In the genomic region with DNA sequence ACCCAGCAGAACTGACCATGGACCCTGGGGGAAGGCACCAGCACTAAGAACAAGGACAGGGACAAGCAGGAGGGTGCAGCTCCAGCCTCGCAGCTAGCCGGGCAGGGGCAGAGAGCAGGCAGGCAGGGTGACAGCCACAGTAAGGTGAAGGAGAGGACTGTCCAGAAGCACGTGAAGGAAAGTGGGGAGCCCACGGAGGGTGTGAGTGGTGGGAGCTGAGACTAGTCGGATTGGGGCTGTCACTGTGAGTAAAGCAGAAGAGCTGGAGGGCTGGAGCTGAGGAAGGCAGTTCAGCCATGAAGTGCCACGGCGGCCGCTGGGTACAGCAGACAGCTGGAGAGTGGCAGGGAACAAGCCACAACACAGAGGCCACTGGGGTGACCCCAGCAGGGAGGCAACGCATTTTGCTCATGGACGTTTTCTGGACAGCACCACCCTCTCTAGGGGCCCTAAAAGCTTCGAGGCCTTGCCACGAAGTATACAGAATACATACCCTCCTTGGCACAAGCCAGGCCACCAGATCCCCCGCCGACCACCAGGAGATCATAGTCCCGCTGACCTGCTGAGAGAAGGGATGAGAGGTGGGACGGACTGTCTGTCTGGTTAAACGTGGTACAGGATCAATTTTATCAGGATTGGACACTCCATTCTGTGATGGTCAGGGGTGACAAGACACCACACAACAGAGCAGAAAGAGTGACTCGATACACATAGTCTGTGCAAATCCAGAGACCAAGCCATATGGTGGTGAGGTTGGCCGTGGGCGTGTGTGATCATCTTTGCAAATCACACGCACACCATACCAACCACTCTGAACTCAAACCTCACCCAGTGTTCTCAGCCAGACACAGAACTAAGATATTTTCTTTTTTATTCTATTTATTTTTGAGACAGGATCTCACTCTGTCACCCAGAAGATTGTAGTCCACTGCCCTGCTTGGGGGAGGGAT, we compare ENCODE assay signal across 18 cellular contexts. TPM values are rescaled to one million over a fixed set of nuclear protein-coding genes. Genes with fewer than 3 reads are reported as not detected.
A peak's percentile ranks its signal among the peaks of the same experiment; 100 is the strongest.
DNase-seq lines count a peak whose midpoint lies in the region; FAIRE-seq and TF ChIP-seq lines count a peak whose summit lies in the region.
"Had no signal": no experiment of that assay in that cellular context is flagged by ENCODE, and none has a peak within 500 bp of the region (broad histone marks: within the 10 kb centered on the region; RNA-seq: fewer than 3 reads in every experiment).

No MANE protein-coding gene starts in this region.

- no peaks in the 10 kb centered on the region for H3K27me3 Mint-ChIP-seq in chondrocyte (ENCODE audit: low read depth)
- H3K27me3 Mint-ChIP-seq: B cell; CD4-positive, CD25-positive, alpha-beta regulatory T cell had no signal

- H3K36me3 Mint-ChIP-seq in chondrocyte (ENCODE audit: low read depth): peaks cover 6% of the 10 kb centered on the region

- POLR2A ChIA-PET in HEK293 (lab: Yijun Ruan, JAX): no interaction called here

- H3K4me1 Mint-ChIP-seq in chondrocyte (ENCODE audit: low read depth): no peaks in the 10 kb centered on the region
- H3K4me1 Mint-ChIP-seq: B cell had no signal

- H3K9me3 Mint-ChIP-seq in chondrocyte (ENCODE audit: low read depth): peaks cover 7% of the 10 kb centered on the region

- H3K4me3 Mint-ChIP-seq in chondrocyte (ENCODE audit: unreplicated experiment): no peak overlapping the region
- H3K4me3 Mint-ChIP-seq: B cell had no signal

- TF ChIP-seq CTCF in HEK293 (tag by site-specific recombination; IDR thresholded peaks at IDR 0.05): no peak
- TF ChIP-seq CTCF in chondrocyte (IDR thresholded peaks at IDR 0.05): no peak

- FAIRE-seq in GM12891 (lab: Jason Lieb, UNC): peak; percentile 59
- FAIRE-seq: RCC 7860 had no signal

- intact Hi-C loops in posterior cingulate gyrus (cut with DNase I): no loop called here

- DNase-seq in GM12891 (ENCODE audit: insufficient read length, low spot score) (no peak), chondrocyte (ENCODE audit: low spot score) (peak; percentile 63), posterior cingulate gyrus (peak in 6 of 10 donors; percentile 28 to 92 (median 74)), NCI-H2107 treated with DMSO at 0.1 percent for 48 hours (lab: John Stamatoyannopoulos, UW; ENCODE audit: unreplicated experiment) (no peak), cerebellum (ENCODE audit: low spot score) (no peak), NCI-H1092 (lab: John Stamatoyannopoulos, UW) (no peak)
- DNase-seq: CD4-positive, CD25-positive, alpha-beta regulatory T cell; DMS53; H7; MG63; NCI-H1092 treated with DMSO at 0.1 percent for 48 hours; NCI-H1694 treated with DMSO at 0.1 percent for 48 hours; NCI-H526 treated with DMSO at 0.1 percent for 48 hours; SHP77 had no signal

- H3K36me3 ChIP-seq in HEK293 (ENCODE audit: control insufficient read depth in 2 of 2, insufficient read depth in 1 of 2, low read length in 2 of 2): peaks cover 0 to 3% of the 10 kb centered on the region in 2 experiments; a peak in 1 of 3 replicates

- no peak for TF ChIP-seq POLR2A in GM12891 (IDR thresholded peaks at IDR 0.05; ENCODE audit: low read depth, low read length)

- H3K27ac ChIP-seq in HEK293 (ENCODE audit: extremely low read depth, low read depth, low read length): no peak overlapping the region
- H3K27ac ChIP-seq: KMS-11 had no signal

- CTCF ChIA-PET in HEK293 (lab: Yijun Ruan, JAX): interaction anchor here (1.0 to 1.6 kb wide), 2 partner anchors 22 to 200 kb away, joined by 5 to 6 read pairs; no protein-coding TSS in a partner anchor

- H3K9me3 ChIP-seq in HEK293 (ENCODE audit: control insufficient read depth, insufficient read depth, low read depth, low read length): no peaks in the 10 kb centered on the region

- no peak overlapping the region for H3K4me3 ChIP-seq in HEK293 (ENCODE audit: low read depth, low read length)
- H3K4me3 ChIP-seq: MG63 had no signal

- H3K4me1 ChIP-seq in HEK293 (ENCODE audit: control insufficient read depth, insufficient read depth, low read length): no peaks in the 10 kb centered on the region

- no peak overlapping the region for H3K27ac Mint-ChIP-seq in chondrocyte (ENCODE audit: unreplicated experiment)
- H3K27ac Mint-ChIP-seq: B cell had no signal

TF ChIP-seq in GM12891, 5 proteins besides CTCF, POLR2A, EP300 and RAD21:
- TF ChIP-seq POU2F2 (IDR thresholded peaks at IDR 0.05; ENCODE audit: low read depth, low read length) (no peak), TAF1 (IDR thresholded peaks at IDR 0.05; ENCODE audit: low read depth, low read length) (no peak)

TF ChIP-seq in HEK293, 187 proteins besides CTCF, POLR2A, EP300 and RAD21:
- TF ChIP-seq ZFHX2 (tag by site-specific recombination; conservative IDR thresholded peaks at IDR 0.05) (peak; percentile 44; the same call in 1 of the 2 replicates), HOXA7 (CRISPR knock-in tag; IDR thresholded peaks at IDR 0.05; ENCODE audit: borderline replicate concordance) (no peak), HOXD13 (CRISPR knock-in tag; IDR thresholded peaks at IDR 0.05; ENCODE audit: borderline replicate concordance) (no peak), YY1 (tag by site-specific recombination; IDR thresholded peaks at IDR 0.05) (no peak), ZNF16 (tag by site-specific recombination; IDR thresholded peaks at IDR 0.05; ENCODE audit: low read depth) (no peak)
- TF ChIP-seq, protein P1, sequence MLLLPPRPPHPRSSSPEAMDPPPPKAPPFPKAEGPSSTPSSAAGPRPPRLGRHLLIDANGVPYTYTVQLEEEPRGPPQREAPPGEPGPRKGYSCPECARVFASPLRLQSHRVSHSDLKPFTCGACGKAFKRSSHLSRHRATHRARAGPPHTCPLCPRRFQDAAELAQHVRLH (tag by site-specific recombination; IDR thresholded peaks at IDR 0.05): no peak
- TF ChIP-seq, protein P2, sequence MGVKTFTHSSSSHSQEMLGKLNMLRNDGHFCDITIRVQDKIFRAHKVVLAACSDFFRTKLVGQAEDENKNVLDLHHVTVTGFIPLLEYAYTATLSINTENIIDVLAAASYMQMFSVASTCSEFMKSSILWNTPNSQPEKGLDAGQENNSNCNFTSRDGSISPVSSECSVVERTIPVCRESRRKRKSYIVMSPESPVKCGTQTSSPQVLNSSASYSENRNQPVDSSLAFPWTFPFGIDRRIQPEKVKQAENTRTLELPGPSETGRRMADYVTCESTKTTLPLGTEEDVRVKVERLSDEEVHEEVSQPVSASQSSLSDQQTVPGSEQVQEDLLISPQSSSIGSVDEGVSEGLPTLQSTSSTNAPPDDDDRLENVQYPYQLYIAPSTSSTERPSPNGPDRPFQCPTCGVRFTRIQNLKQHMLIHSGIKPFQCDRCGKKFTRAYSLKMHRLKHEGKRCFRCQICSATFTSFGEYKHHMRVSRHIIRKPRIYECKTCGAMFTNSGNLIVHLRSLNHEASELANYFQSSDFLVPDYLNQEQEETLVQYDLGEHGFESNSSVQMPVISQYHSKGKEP (tag by site-specific recombination; IDR thresholded peaks at IDR 0.05): no peak

RNA-seq across cellular contexts. Expression of a gene that starts 10.8 kb away (rescaled TPM):
- 69.5 TPM for polyA plus RNA-seq in GM12891 (2012; ENCODE audit: low read depth, missing spikeins)
- total RNA-seq in chondrocyte: 66.6 to 186 TPM (median 177 TPM) in 3 replicates
- total RNA-seq in cerebellum: 39.5 TPM

RNA-seq across cellular contexts. Expression of a gene that starts 10.8 kb away (rescaled TPM):
- polyA plus RNA-seq in GM12891 (2012; ENCODE audit: low read depth, missing spikeins): 13.3 TPM
- 12.5 to 15.8 TPM (median 14.1 TPM) in 3 replicates for total RNA-seq in chondrocyte
- total RNA-seq in cerebellum: 9.5 TPM

Comparison
In these comparisons a context has a peak if more than half of its experiments do, and no peak if none do; other contexts are left out.
1. DNase-seq: peak in chondrocyte (single experiment) and posterior cingulate gyrus (6 of 10); none in GM12891 (single experiment), NCI-H2107 treated with DMSO at 0.1 percent for 48 hours (single experiment), cerebellum (single experiment) and NCI-H1092 (single experiment).